ENCODE assay signal across 20 cellular contexts in genomic region chr15:100002091-100002620, GRCh38.
DNase-seq lines count a peak whose midpoint lies in the region; ATAC-seq and TF ChIP-seq lines count a peak whose summit lies in the region.
"Had no signal": no experiment of that assay in that cellular context is flagged by ENCODE, and none has a peak within 500 bp of the region (broad histone marks: within the 10 kb centered on the region; RNA-seq: fewer than 3 reads in every experiment).

No MANE protein-coding gene starts in this region.

- H3K18ac ChIP-seq in mesendoderm (ENCODE audit: low read length): no peak overlapping the region

- H3K4ac ChIP-seq in mesendoderm (ENCODE audit: low read depth, low read length): no peak overlapping the region

- H3K9me3 Mint-ChIP-seq in chondrocyte (ENCODE audit: low read depth): no peaks in the 10 kb centered on the region

- DNase-seq in activated CD8-positive, alpha-beta memory T cell treated with anti-CD3 and anti-CD28 coated beads for 24 hours: peak; percentile 28
- no peak for DNase-seq in activated CD8-positive, alpha-beta memory T cell treated with anti-CD3 and anti-CD28 coated beads, Interleukin-2, amount 50 U/mL, for 4 hours
- DNase-seq in chondrocyte (ENCODE audit: low spot score) (peak; percentile 54), mesendoderm (no peak), upper lobe of right lung (peak; percentile 33), brain microvascular endothelial cell (no peak)
- DNase-seq: AML-193; DMS79 treated with DMSO at 0.1 percent for 48 hours; HCEC 1CT; KG1; NCI-H1694 treated with DMSO at 0.1 percent for 48 hours; NCI-H2107; NCI-H510A; NCI-H748 treated with DMSO at 0.1 percent for 48 hours; NK-92 treated with Interleukin-12 subunit alpha and Interleukin-12 subunit beta, amount 100 ng/mL, for 24 hours; SIG-M5 had no signal

- H3K36me3 ChIP-seq in mesendoderm (ENCODE audit: control insufficient read depth, insufficient read depth, low read length): no peaks in the 10 kb centered on the region
- no peaks in the 10 kb centered on the region for H3K36me3 ChIP-seq in upper lobe of right lung
- no peaks in the 10 kb centered on the region for H3K36me3 ChIP-seq in brain microvascular endothelial cell (replicated peaks)

- no peaks in the 10 kb centered on the region for H3K27me3 ChIP-seq in mesendoderm (ENCODE audit: insufficient read depth, low read length, poor library complexity)
- H3K27me3 ChIP-seq in upper lobe of right lung: no peaks in the 10 kb centered on the region
- no peaks in the 10 kb centered on the region for H3K27me3 ChIP-seq in brain microvascular endothelial cell (replicated peaks)

- no peak overlapping the region for H3K23ac ChIP-seq in mesendoderm (ENCODE audit: low read length)

- no peak overlapping the region for H3K4me3 Mint-ChIP-seq in chondrocyte (ENCODE audit: unreplicated experiment)
- H3K4me3 Mint-ChIP-seq: CD14-positive monocyte had no signal

- H3K4me1 Mint-ChIP-seq in chondrocyte (ENCODE audit: low read depth): no peaks in the 10 kb centered on the region
- H3K4me1 Mint-ChIP-seq: CD14-positive monocyte had no signal

- no peak for TF ChIP-seq CTCF in chondrocyte (IDR thresholded peaks at IDR 0.05)
- no peak for TF ChIP-seq CTCF in upper lobe of right lung (IDR thresholded peaks at IDR 0.05)
- no peak for TF ChIP-seq CTCF in brain microvascular endothelial cell (IDR thresholded peaks at IDR 0.05; ENCODE audit: low read depth, low read length, missing control alignments)

- no peak overlapping the region for H2BK5ac ChIP-seq in mesendoderm (ENCODE audit: low read length)

- no peaks in the 10 kb centered on the region for H3K36me3 Mint-ChIP-seq in chondrocyte (ENCODE audit: low read depth)
- H3K36me3 Mint-ChIP-seq: CD14-positive monocyte had no signal

- H2BK15ac ChIP-seq in mesendoderm (replicated peaks; ENCODE audit: low read depth): no peak overlapping the region

- H4K8ac ChIP-seq in mesendoderm (ENCODE audit: low read depth, low read length): no peak overlapping the region

- H3K56ac ChIP-seq in mesendoderm (ENCODE audit: low read length): peak overlapping the region; percentile 60

- no peak overlapping the region for H3K4me2 ChIP-seq in mesendoderm (ENCODE audit: low read length)

- no peak overlapping the region for H3K27ac Mint-ChIP-seq in chondrocyte (ENCODE audit: unreplicated experiment)
- H3K27ac Mint-ChIP-seq: CD14-positive monocyte had no signal

- no CpG with 5 or more reads among the region's 16 CpGs for WGBS in mesendoderm (ENCODE audit: extremely low coverage, insufficient coverage, low lambda C conversion rate)

- H4K5ac ChIP-seq in mesendoderm (ENCODE audit: low read length): no peak overlapping the region

- no peak overlapping the region for H2BK120ac ChIP-seq in mesendoderm (ENCODE audit: low read depth, low read length)

- no peaks in the 10 kb centered on the region for H3K9me3 ChIP-seq in upper lobe of right lung

- no peaks in the 10 kb centered on the region for H3K79me1 ChIP-seq in mesendoderm (ENCODE audit: low read length)

- H3K27me3 Mint-ChIP-seq in chondrocyte (ENCODE audit: low read depth): peaks cover 4% of the 10 kb centered on the region

- intact Hi-C loops in upper lobe of right lung (cut with DNase I): no loop called here

- in situ Hi-C loops in brain microvascular endothelial cell (cut with HindIII; ENCODE audit: low pct_ligation_motif_present, low sequenced_read_pairs): no loop called here

- H3K79me2 ChIP-seq in mesendoderm (ENCODE audit: control insufficient read depth, insufficient read depth, low read length): no peaks in the 10 kb centered on the region

- H3K4me1 ChIP-seq in mesendoderm (ENCODE audit: control insufficient read depth, low read depth, low read length) (no peaks in the 10 kb centered on the region), upper lobe of right lung (no peaks in the 10 kb centered on the region)

- H3K27ac ChIP-seq in mesendoderm (ENCODE audit: low read depth, low read length) (no peak overlapping the region), upper lobe of right lung (no peak overlapping the region), brain microvascular endothelial cell (no peak overlapping the region)
- H3K27ac ChIP-seq: 22Rv1 had no signal

- H2AK5ac ChIP-seq in mesendoderm (ENCODE audit: low read length): no peak overlapping the region

- no peak overlapping the region for H3K4me3 ChIP-seq in mesendoderm (ENCODE audit: low read length)
- H3K4me3 ChIP-seq in upper lobe of right lung: no peak overlapping the region
- H3K4me3 ChIP-seq in brain microvascular endothelial cell (ENCODE audit: low read depth, low read length): no peak overlapping the region

- ATAC-seq in upper lobe of right lung (no peak), HG02870 (IDR thresholded peaks at IDR 0.05; ENCODE audit: unreplicated experiment) (no peak), HG03039 (IDR thresholded peaks at IDR 0.05; ENCODE audit: unreplicated experiment) (no peak)

- no peak overlapping the region for H3K9ac ChIP-seq in mesendoderm (ENCODE audit: low read length)

Comparison
In these comparisons a context has a peak if more than half of its experiments do, and no peak if none do; other contexts are left out.
1. DNase-seq: peak in activated CD8-positive, alpha-beta memory T cell treated with anti-CD3 and anti-CD28 coated beads for 24 hours (single experiment), chondrocyte (single experiment) and upper lobe of right lung (single experiment); none in activated CD8-positive, alpha-beta memory T cell treated with anti-CD3 and anti-CD28 coated beads, Interleukin-2, amount 50 U/mL, for 4 hours (single experiment), mesendoderm (single experiment) and brain microvascular endothelial cell (single experiment).